In the genomic region with DNA sequence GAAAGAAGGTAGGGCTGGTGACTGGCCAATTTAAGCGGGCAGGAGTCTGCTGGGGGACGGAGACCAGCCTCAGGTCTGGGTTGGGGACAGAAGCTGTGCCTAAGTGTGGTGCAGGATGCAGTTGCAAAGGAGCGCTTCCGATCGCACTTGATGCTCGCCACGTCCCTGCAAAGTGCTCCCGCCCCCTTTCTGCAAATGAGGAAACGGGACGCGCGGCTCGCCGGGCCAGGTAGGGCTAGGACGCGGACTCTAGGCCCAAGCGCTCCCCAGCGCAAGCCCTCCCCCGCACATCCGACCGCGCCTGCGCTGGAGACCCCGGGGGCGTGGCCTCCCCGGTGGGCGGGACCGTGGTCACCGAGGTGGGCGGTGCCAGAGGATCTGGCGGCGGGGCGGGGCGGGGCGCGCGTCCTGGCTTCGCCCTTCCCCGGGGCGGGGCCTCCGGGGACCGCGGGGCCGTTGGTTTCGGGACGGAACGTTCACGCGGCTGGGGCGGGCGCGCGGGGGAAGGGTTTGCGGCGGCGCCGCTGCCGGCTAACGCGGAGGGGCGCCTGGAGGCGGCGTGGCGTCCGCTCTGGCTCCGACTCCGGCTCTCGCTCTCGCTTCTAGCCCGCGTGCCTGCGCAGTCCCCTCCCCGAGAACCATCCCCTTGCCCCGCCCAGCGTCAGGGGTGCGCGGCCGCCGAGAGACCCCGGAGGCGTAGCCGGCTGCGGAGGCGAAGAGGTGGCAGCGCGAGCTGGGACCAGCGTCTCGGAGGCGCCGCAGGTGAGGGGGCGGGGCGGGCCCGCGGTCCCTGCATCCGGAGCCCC, we compare ENCODE assay signal across 8 cellular contexts. TPM values are rescaled to one million over a fixed set of nuclear protein-coding genes. Genes with fewer than 3 reads are reported as not detected.
DNase-seq lines count a peak whose midpoint lies in the region; ATAC-seq and TF ChIP-seq lines count a peak whose summit lies in the region.

A gene (plus strand): TSS at position 513 of the 806 bp plus-strand sequence. CDS start 12,446 bp downstream, outside the sequence.

- H3K27me3 ChIP-seq in muscle layer of duodenum (ENCODE audit: low read depth, low read length) = no peaks in the 10 kb centered on the region

- peak; percentile 62 for ATAC-seq in GM21717 (IDR thresholded peaks at IDR 0.05; ENCODE audit: unreplicated experiment)
- peak; percentile 96 for ATAC-seq in esophagus mucosa

- peak; percentile 88 for DNase-seq in DMS53 treated with DMSO at 0.1 percent for 48 hours (lab: John Stamatoyannopoulos, UW; ENCODE audit: unreplicated experiment)
- peak; percentile 93 for DNase-seq in KBM-7
- peak; percentile 100 for DNase-seq in activated T-cell treated with anti-CD3 and anti-CD28 coated beads, Interleukin-2, amount 50 U/mL, for 48 hours
- peak; percentile 92 for DNase-seq in stimulated activated CD8-positive, alpha-beta memory T cell treated with anti-CD3 and anti-CD28 coated beads, Interleukin-7, amount 100 ng/mL, for 24 hours (ENCODE audit: low read depth)

- peak within 1 kb of the TSS; percentile 69 for H3K27ac ChIP-seq in muscle layer of duodenum (ENCODE audit: low read length)

- H3K4me3 ChIP-seq in muscle layer of duodenum (ENCODE audit: low read depth in 1 of 2, low read length in 2 of 2) = peak within 1 kb of the TSS; percentile 74 to 86

- peaks cover 5 to 18% of the 10 kb centered on the region in 2 donors for H3K4me1 ChIP-seq in muscle layer of duodenum (ENCODE audit: control insufficient read depth in 1 of 2, insufficient read depth in 2 of 2, low read length in 2 of 2)

- no peaks in the 10 kb centered on the region for H3K36me3 ChIP-seq in muscle layer of duodenum (ENCODE audit: control insufficient read depth in 1 of 2, insufficient read depth in 2 of 2, low read length in 2 of 2)

- no peaks in the 10 kb centered on the region for H3K9me3 ChIP-seq in muscle layer of duodenum (ENCODE audit: control insufficient read depth in 1 of 2, low read length in 2 of 2)

- in situ Hi-C loops in KBM-7 (cut with MboI; ENCODE audit: low pct_unique_long_range_greater_than_20kb, low sequenced_read_pairs) = no loop called here

TF ChIP-seq in PFSK-1, 5 proteins besides CTCF, POLR2A, EP300 and RAD21:
- TF ChIP-seq TAF1 (IDR thresholded peaks at IDR 0.05; ENCODE audit: borderline replicate concordance, insufficient read depth, low read length) = peak; percentile 70; the same call in 1 of the 2 replicates
- TF ChIP-seq SIN3A (IDR thresholded peaks at IDR 0.05; ENCODE audit: borderline replicate concordance, insufficient read depth, low read length) = no peak
- TF ChIP-seq, protein P1, sequence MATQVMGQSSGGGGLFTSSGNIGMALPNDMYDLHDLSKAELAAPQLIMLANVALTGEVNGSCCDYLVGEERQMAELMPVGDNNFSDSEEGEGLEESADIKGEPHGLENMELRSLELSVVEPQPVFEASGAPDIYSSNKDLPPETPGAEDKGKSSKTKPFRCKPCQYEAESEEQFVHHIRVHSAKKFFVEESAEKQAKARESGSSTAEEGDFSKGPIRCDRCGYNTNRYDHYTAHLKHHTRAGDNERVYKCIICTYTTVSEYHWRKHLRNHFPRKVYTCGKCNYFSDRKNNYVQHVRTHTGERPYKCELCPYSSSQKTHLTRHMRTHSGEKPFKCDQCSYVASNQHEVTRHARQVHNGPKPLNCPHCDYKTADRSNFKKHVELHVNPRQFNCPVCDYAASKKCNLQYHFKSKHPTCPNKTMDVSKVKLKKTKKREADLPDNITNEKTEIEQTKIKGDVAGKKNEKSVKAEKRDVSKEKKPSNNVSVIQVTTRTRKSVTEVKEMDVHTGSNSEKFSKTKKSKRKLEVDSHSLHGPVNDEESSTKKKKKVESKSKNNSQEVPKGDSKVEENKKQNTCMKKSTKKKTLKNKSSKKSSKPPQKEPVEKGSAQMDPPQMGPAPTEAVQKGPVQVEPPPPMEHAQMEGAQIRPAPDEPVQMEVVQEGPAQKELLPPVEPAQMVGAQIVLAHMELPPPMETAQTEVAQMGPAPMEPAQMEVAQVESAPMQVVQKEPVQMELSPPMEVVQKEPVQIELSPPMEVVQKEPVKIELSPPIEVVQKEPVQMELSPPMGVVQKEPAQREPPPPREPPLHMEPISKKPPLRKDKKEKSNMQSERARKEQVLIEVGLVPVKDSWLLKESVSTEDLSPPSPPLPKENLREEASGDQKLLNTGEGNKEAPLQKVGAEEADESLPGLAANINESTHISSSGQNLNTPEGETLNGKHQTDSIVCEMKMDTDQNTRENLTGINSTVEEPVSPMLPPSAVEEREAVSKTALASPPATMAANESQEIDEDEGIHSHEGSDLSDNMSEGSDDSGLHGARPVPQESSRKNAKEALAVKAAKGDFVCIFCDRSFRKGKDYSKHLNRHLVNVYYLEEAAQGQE (IDR thresholded peaks at IDR 0.05; ENCODE audit: insufficient read depth in 1 of 2, low read depth in 2 of 2, low read length in 2 of 2) = no peak
- TF ChIP-seq POLR2AphosphoS5 (IDR thresholded peaks at IDR 0.05; ENCODE audit: low read depth, low read length) = peak; percentile 46; the same call in 1 of the 2 replicates
- TF ChIP-seq FOXP2 (optimal IDR thresholded peaks at IDR 0.05; ENCODE audit: borderline replicate concordance, extremely low read depth, extremely low read length, insufficient read depth) = peak; percentile 84

RNA-seq across cellular contexts. Expression of the gene that starts here (rescaled TPM):
- 57.8 TPM for polyA plus RNA-seq in PFSK-1 (2012; ENCODE audit: insufficient read length, low read depth)
- 9.1 TPM for total RNA-seq in esophagus mucosa

Comparison
In these comparisons a context has a peak if more than half of its experiments do, and no peak if none do; other contexts are left out.
1. Peak in every context shown above with its lines: DNase-seq, ATAC-seq, H3K4me3 ChIP-seq and H3K27ac ChIP-seq.